In the genomic region with DNA sequence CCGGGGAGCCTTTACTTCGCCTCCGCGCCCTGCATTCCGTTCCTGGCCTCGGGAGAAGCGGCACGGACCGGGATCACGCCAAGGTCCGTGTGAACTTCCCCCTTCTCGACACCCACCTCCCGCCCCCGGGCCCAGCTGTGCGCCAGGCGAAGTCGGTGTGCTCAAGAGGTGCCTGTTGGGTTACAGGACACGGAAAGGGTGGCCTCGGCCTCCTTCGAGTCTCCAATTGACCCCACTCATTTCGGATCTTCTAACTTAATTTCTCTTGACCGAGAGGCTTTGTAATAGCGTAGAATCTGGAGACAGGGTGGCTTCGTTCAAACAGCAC, we compare ENCODE assay signal across 8 cellular contexts. TPM values are rescaled to one million over a fixed set of nuclear protein-coding genes. Genes with fewer than 3 reads are reported as not detected.
DNase-seq lines count a peak whose midpoint lies in the region; ATAC-seq and TF ChIP-seq lines count a peak whose summit lies in the region.

No MANE protein-coding gene starts in this region.

- H3K4me1 ChIP-seq in lower lobe of right lung (peaks cover 20% of the 10 kb centered on the region), vagina (peaks cover 14% of the 10 kb centered on the region)

- peak; percentile 0 for DNase-seq in activated naive CD8-positive, alpha-beta T cell treated with anti-CD3 and anti-CD28 coated beads, Interleukin-2, amount 50 U/mL, for 16 hours (ENCODE audit: low read depth, low spot score)
- DNase-seq in lower lobe of right lung = no peak
- no peak for DNase-seq in vagina (ENCODE audit: extremely low spot score in 2 of 2)
- DNase-seq in stimulated activated CD4-positive, alpha-beta T cell treated with anti-CD3 and anti-CD28 coated beads, Interleukin-1b, Interleukin-23, amount 100 ng/mL, for 48 hours = no peak
- DNase-seq in DMS79 treated with DMSO at 0.1 percent for 48 hours (lab: John Stamatoyannopoulos, UW) = no peak
- no peak for DNase-seq in hippocampal formation (lab: John Stamatoyannopoulos, UW)

- H3K9me3 ChIP-seq in lower lobe of right lung = no peaks in the 10 kb centered on the region
- no peaks in the 10 kb centered on the region for H3K9me3 ChIP-seq in vagina

- intact Hi-C loops in lower lobe of right lung (cut with DNase I) = no loop called here
- intact Hi-C loops in vagina (cut with DNase I) = no loop called here

- TF ChIP-seq CTCF in lower lobe of right lung (IDR thresholded peaks at IDR 0.05) = no peak
- no peak for TF ChIP-seq CTCF in vagina (IDR thresholded peaks at IDR 0.05)

- ATAC-seq in GM18868 (IDR thresholded peaks at IDR 0.05; ENCODE audit: unreplicated experiment) (peak; percentile 11), HG03025 (IDR thresholded peaks at IDR 0.05; ENCODE audit: low FRiP score, unreplicated experiment) (peak; percentile 16), lower lobe of right lung (no peak)

- H3K36me3 ChIP-seq in lower lobe of right lung (no peaks in the 10 kb centered on the region), vagina (no peaks in the 10 kb centered on the region)

- H3K27ac ChIP-seq in lower lobe of right lung (peak overlapping the region; percentile 91), vagina (peak overlapping the region; percentile 71)

- H3K27me3 ChIP-seq in lower lobe of right lung (ENCODE audit: low read depth) = no peaks in the 10 kb centered on the region
- H3K27me3 ChIP-seq in vagina = no peaks in the 10 kb centered on the region

- H3K4me3 ChIP-seq in lower lobe of right lung (peak overlapping the region; percentile 70), vagina (peak overlapping the region; percentile 62 to 64)

- TF ChIP-seq POLR2A in vagina (IDR thresholded peaks at IDR 0.05) = no peak

RNA-seq across cellular contexts. Expression of gene PDHA1, which starts 0.4 kb away (rescaled TPM):
- 119 TPM for total RNA-seq in lower lobe of right lung
- total RNA-seq in vagina = 41.0 TPM

Comparison
In these comparisons a context has a peak if more than half of its experiments do, and no peak if none do; other contexts are left out.
1. ATAC-seq: peak in GM18868 (single experiment) and HG03025 (single experiment); none in lower lobe of right lung (0 of 2).